8 cellular contexts compared by ENCODE assay signal in the genomic region with DNA sequence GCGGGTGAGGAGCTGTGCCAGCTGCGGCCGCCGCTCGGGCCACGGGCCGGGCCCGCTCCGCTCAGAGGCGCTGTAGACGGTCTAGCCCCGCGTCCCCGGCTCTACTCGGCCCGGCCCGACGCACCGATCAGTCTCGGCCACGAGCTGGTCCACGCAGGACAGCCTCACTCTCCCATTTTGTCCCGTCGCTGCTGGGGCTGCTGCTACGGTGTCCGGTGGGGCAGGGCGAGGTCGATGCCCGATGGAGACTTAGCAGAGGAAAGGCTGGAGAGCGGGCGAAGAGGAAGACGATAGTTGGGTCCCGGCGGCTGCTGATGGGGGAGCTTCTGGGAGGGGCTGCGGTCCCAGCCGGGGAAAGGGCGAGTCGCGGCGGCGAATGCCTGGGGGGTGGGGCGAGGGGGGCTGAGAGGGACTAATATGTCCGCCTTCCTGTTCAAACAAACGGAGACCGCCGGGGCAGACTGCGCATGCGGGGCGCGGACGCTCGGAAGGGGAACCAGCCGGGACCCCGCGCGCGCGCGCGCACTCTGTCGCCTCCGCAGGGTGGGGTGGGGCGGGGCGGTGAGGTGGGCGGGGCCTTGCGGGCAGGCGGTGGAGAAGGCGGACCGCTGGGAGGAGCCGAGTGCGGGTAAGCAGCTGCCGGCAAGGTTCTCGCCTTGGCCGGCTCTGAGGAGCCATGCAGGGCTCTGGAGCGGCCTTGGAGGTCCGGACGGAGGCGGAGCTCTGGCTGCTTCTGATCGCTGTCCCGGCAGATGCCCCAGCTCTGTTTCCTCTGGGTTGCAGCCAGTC. TPM values are rescaled to one million over a fixed set of nuclear protein-coding genes. Genes with fewer than 3 reads are reported as not detected.
DNase-seq lines count a peak whose midpoint lies in the region; ATAC-seq and TF ChIP-seq lines count a peak whose summit lies in the region.

A gene (minus strand): TSS at position 463 of the 789 bp plus-strand sequence. CDS start 903 bp downstream, outside the sequence.

- no peak within 1 kb of the TSS for H3K27ac ChIP-seq in SK-N-MC
- H3K27ac ChIP-seq in gastroesophageal sphincter, result peak within 1 kb of the TSS; percentile 86 to 99 (median 97)
- H3K27ac ChIP-seq in neutrophil, result peak within 1 kb of the TSS; percentile 97

- ATAC-seq in HG02588 (IDR thresholded peaks at IDR 0.05; ENCODE audit: unreplicated experiment), result peak; percentile 94
- ATAC-seq in gastroesophageal sphincter, result peak; percentile 97

- H3K4me3 ChIP-seq in GM08714 (ENCODE audit: low read length) (peak within 1 kb of the TSS; percentile 93), SK-N-MC (peak within 1 kb of the TSS; percentile 88), gastroesophageal sphincter (peak within 1 kb of the TSS; percentile 85 to 89), neutrophil (ENCODE audit: low read depth in 1 of 2, low read length in 1 of 2) (peak within 1 kb of the TSS; percentile 95 to 98)

- H3K36me3 ChIP-seq in SK-N-MC (ENCODE audit: insufficient read depth, low read length), result 0 out of 2 replicates have a peak, but pooled peaks cover 4% of the 10 kb centered on the region
- no peaks in the 10 kb centered on the region for H3K36me3 ChIP-seq in gastroesophageal sphincter
- H3K36me3 ChIP-seq in neutrophil, result no peaks in the 10 kb centered on the region

- H3K27me3 Mint-ChIP-seq in activated naive CD4-positive, alpha-beta T cell treated with anti-CD3 and anti-CD28 coated beads, Interleukin-2, amount 10 ng/mL, durations not matched to agents 7 days and 5 days, result no peaks in the 10 kb centered on the region

- H3K9me3 Mint-ChIP-seq in activated naive CD4-positive, alpha-beta T cell treated with anti-CD3 and anti-CD28 coated beads, Interleukin-2, amount 10 ng/mL, durations not matched to agents 7 days and 5 days, result no peaks in the 10 kb centered on the region

- H3K9me3 ChIP-seq in SK-N-MC (ENCODE audit: low read depth, low read length) (no peaks in the 10 kb centered on the region), gastroesophageal sphincter (no peaks in the 10 kb centered on the region), neutrophil (no peaks in the 10 kb centered on the region)

- peak within 1 kb of the TSS; percentile 90 for H3K27ac Mint-ChIP-seq in activated naive CD4-positive, alpha-beta T cell treated with anti-CD3 and anti-CD28 coated beads, Interleukin-2, amount 10 ng/mL, durations not matched to agents 7 days and 5 days

- H3K27me3 ChIP-seq in gastroesophageal sphincter, result no peaks in the 10 kb centered on the region
- H3K27me3 ChIP-seq in neutrophil, result no peaks in the 10 kb centered on the region

- DNase-seq in NCI-H1048 (lab: John Stamatoyannopoulos, UW) (peak; percentile 91), SK-N-MC (ENCODE audit: low read depth, low spot score) (peak; percentile 52)
- peak; percentile 99 for DNase-seq in activated naive CD4-positive, alpha-beta T cell treated with anti-CD3 and anti-CD28 coated beads, Interleukin-2, amount 10 ng/mL, durations not matched to agents 7 days and 5 days

- CTCF ChIA-PET in activated naive CD4-positive, alpha-beta T cell treated with anti-CD3 and anti-CD28 coated beads, Interleukin-2, amount 10 ng/mL, durations not matched to agents 7 days and 5 days (lab: Charles Lee), result no interaction called here

- H3K4me1 ChIP-seq in gastroesophageal sphincter, result peaks cover 1 to 33% (median 7%) of the 10 kb centered on the region in 3 donors
- H3K4me1 ChIP-seq in neutrophil (ENCODE audit: control insufficient read depth in 1 of 2, insufficient read depth in 1 of 2, low read depth in 1 of 2, low read length in 1 of 2), result peaks cover 48 to 56% of the 10 kb centered on the region in 2 experiments

- 0% methylated on average over 2 to 4 of the region's 80 CpGs for WGBS in gastroesophageal sphincter (ENCODE audit: low coverage in 1 of 2), 2 donors

- TF ChIP-seq CTCF in gastroesophageal sphincter (IDR thresholded peaks at IDR 0.05) (no peak), neutrophil (IDR thresholded peaks at IDR 0.05) (peak; percentile 37), subcutaneous adipose tissue (IDR thresholded peaks at IDR 0.05; ENCODE audit: low read depth) (no peak)

- H3K4me3 Mint-ChIP-seq in activated naive CD4-positive, alpha-beta T cell treated with anti-CD3 and anti-CD28 coated beads, Interleukin-2, amount 10 ng/mL, durations not matched to agents 7 days and 5 days, result no peak within 1 kb of the TSS

- peak within 1 kb of the TSS; percentile 85 for H3K9ac ChIP-seq in SK-N-MC (ENCODE audit: insufficient read length)

- H3K4me1 Mint-ChIP-seq in activated naive CD4-positive, alpha-beta T cell treated with anti-CD3 and anti-CD28 coated beads, Interleukin-2, amount 10 ng/mL, durations not matched to agents 7 days and 5 days, result peaks cover 10% of the 10 kb centered on the region

- TF ChIP-seq EP300 in gastroesophageal sphincter (IDR thresholded peaks at IDR 0.05), result no peak

- peak; percentile 16 to 73 for TF ChIP-seq POLR2A in gastroesophageal sphincter (IDR thresholded peaks at IDR 0.05)

- peaks cover 11% of the 10 kb centered on the region for H3K36me3 Mint-ChIP-seq in activated naive CD4-positive, alpha-beta T cell treated with anti-CD3 and anti-CD28 coated beads, Interleukin-2, amount 10 ng/mL, durations not matched to agents 7 days and 5 days

RNA-seq across cellular contexts. Expression of the gene that starts here (rescaled TPM):
- total RNA-seq in gastroesophageal sphincter (100 to 1,000 TPM; 130 to 139 (median 133) TPM), subcutaneous adipose tissue (100 to 1,000 TPM in 3 of 4 donors, 10 to 100 TPM in 1; 77.8 to 107 (median 101) TPM)
